Comparison of ENCODE assay signal across 15 cellular contexts in genomic region chr10:73840403-73841301, GRCh38. TPM values are rescaled to one million over a fixed set of nuclear protein-coding genes. Genes with fewer than 3 reads are reported as not detected.
DNase-seq lines count a peak whose midpoint lies in the region; ATAC-seq and TF ChIP-seq lines count a peak whose summit lies in the region.
"Had no signal": no experiment of that assay in that cellular context is flagged by ENCODE, and none has a peak within 500 bp of the region (broad histone marks: within the 10 kb centered on the region; RNA-seq: fewer than 3 reads in every experiment).

No MANE protein-coding gene starts in this region.

- no peak for TF ChIP-seq POLR2A in suprapubic skin (IDR thresholded peaks at IDR 0.05)
- no peak for TF ChIP-seq POLR2A in erythroblast (IDR thresholded peaks at IDR 0.05; ENCODE audit: low read length)

- H3K27ac ChIP-seq in liver (ENCODE audit: low read depth in 1 of 2, low read length in 2 of 2): peak overlapping the region; percentile 20 to 29
- H3K27ac ChIP-seq in suprapubic skin: peak overlapping the region; percentile 2
- H3K27ac ChIP-seq: GM23248 had no signal

- no peak for TF ChIP-seq EP300 in suprapubic skin (IDR thresholded peaks at IDR 0.05)

- H3K27me3 ChIP-seq in adipocyte (replicated peaks; ENCODE audit: control insufficient read depth, insufficient read depth, low read length) (no peaks in the 10 kb centered on the region), liver (ENCODE audit: control insufficient read depth in 4 of 4, insufficient read depth in 4 of 4, low read length in 3 of 4) (no peaks in the 10 kb centered on the region), suprapubic skin (no peaks in the 10 kb centered on the region)

- peaks cover 54% of the 10 kb centered on the region for H3K36me3 ChIP-seq in adipocyte (ENCODE audit: control insufficient read depth, insufficient read depth, low read length, severe bottlenecking)
- peaks cover 0 to 6% (median 2%) of the 10 kb centered on the region in 4 donors for H3K36me3 ChIP-seq in liver (ENCODE audit: control insufficient read depth in 4 of 4, insufficient read depth in 3 of 4, low read depth in 1 of 4, low read length in 3 of 4)
- H3K36me3 ChIP-seq in suprapubic skin: peaks cover 83% of the 10 kb centered on the region

- no peak overlapping the region for H3K4me3 ChIP-seq in adipocyte (ENCODE audit: low read length)
- H3K4me3 ChIP-seq in liver (ENCODE audit: low read depth in 1 of 3, low read length in 3 of 3): no peak overlapping the region
- no peak overlapping the region for H3K4me3 ChIP-seq in suprapubic skin
- H3K4me3 ChIP-seq: GM23248 had no signal

- TF ChIP-seq RAD21 in liver (IDR thresholded peaks at IDR 0.05): peak; percentile 45 to 62

- H3K9ac ChIP-seq in adipocyte (ENCODE audit: low read length) (peak overlapping the region; percentile 3), liver (ENCODE audit: low read depth in 1 of 2, low read length in 2 of 2) (no peak overlapping the region)

- H3K4me1 ChIP-seq in adipocyte (ENCODE audit: control insufficient read depth, insufficient read depth, low read length): peaks cover 25% of the 10 kb centered on the region
- peaks cover 18 to 61% (median 42%) of the 10 kb centered on the region in 4 donors for H3K4me1 ChIP-seq in liver (ENCODE audit: control insufficient read depth in 4 of 4, insufficient read depth in 4 of 4, low read length in 3 of 4)
- no peaks in the 10 kb centered on the region for H3K4me1 ChIP-seq in suprapubic skin

- H3K9me3 ChIP-seq in adipocyte (ENCODE audit: control insufficient read depth, low read length) (no peaks in the 10 kb centered on the region), liver (ENCODE audit: control insufficient read depth in 4 of 4, low read length in 3 of 4) (no peaks in the 10 kb centered on the region), suprapubic skin (no peaks in the 10 kb centered on the region)

- peak; percentile 70 for DNase-seq in HuH-7 (ENCODE audit: low spot score)
- DNase-seq in adipocyte (ENCODE audit: low read depth): no peak
- DNase-seq in suprapubic skin (ENCODE audit: low spot score in 2 of 2): no peak
- no peak for DNase-seq in erythroblast (lab: John Stamatoyannopoulos, UW)
- no peak for DNase-seq in activated CD8-positive, alpha-beta memory T cell treated with anti-CD3 and anti-CD28 coated beads, Interleukin-2, amount 50 U/mL, for 48 hours
- DNase-seq: Calu3, Kasumi-1, MM.1S, NCI-H1092 treated with DMSO at 0.1 percent for 48 hours, NCI-H524 had no signal

- no peak for ATAC-seq in GM19035 (IDR thresholded peaks at IDR 0.05; ENCODE audit: unreplicated experiment)
- ATAC-seq: Panc1, Right ventricle myocardium inferior had no signal

- WGBS in liver: 85% methylated on average over 20 of the region's 20 CpGs
- 90% methylated on average over 16 of the region's 20 CpGs for WGBS in suprapubic skin

- no peak for TF ChIP-seq CTCF in liver (IDR thresholded peaks at IDR 0.05; ENCODE audit: low read depth, low read length, missing input control)
- TF ChIP-seq CTCF in suprapubic skin (IDR thresholded peaks at IDR 0.05): no peak

TF ChIP-seq in liver, 16 proteins besides CTCF, POLR2A, EP300 and RAD21:
- TF ChIP-seq TAF1 (conservative IDR thresholded peaks at IDR 0.05) (no peak), JUND (IDR thresholded peaks at IDR 0.05) (peak; percentile 78 to 85), ZBTB33 (IDR thresholded peaks at IDR 0.05) (peak; percentile 45), EGR1 (IDR thresholded peaks at IDR 0.05; ENCODE audit: low read depth in 2 of 2) (peak in 1 of 2 donors; percentile 38), MAX (IDR thresholded peaks at IDR 0.05) (peak; percentile 75), RXRA (IDR thresholded peaks at IDR 0.05) (peak; percentile 98), REST (IDR thresholded peaks at IDR 0.05) (peak; percentile 55), GABPA (IDR thresholded peaks at IDR 0.05 in 1 of 2, conservative IDR thresholded peaks at IDR 0.05 in 1 of 2) (peak in 1 of 2 donors; percentile 69), FOXA1 (IDR thresholded peaks at IDR 0.05) (peak; percentile 15), HNF4G (IDR thresholded peaks at IDR 0.05) (peak; percentile 93), SP1 (IDR thresholded peaks at IDR 0.05) (peak; percentile 95), ATF3 (IDR thresholded peaks at IDR 0.05) (peak; percentile 40), FOXA2 (IDR thresholded peaks at IDR 0.05) (peak; percentile 47), HNF4A (conservative IDR thresholded peaks at IDR 0.05) (peak; percentile 97 to 98), YY1 (IDR thresholded peaks at IDR 0.05) (peak; percentile 77), NR2F2 (IDR thresholded peaks at IDR 0.05) (peak; percentile 64)

RNA-seq across cellular contexts. Expression of gene NDST2, which starts 29.3 kb away (rescaled TPM):
- 10 to 100 TPM; 11.4 to 14.0 TPM for total RNA-seq in liver
- polyA plus RNA-seq in liver: 1 to 10 TPM; 6.5 to 7.6 TPM
- total RNA-seq in suprapubic skin: 10 to 100 TPM; 27.4 to 56.5 (median 37.6) TPM

RNA-seq across cellular contexts. Expression of gene CAMK2G, which starts 33.7 kb away (rescaled TPM):
- total RNA-seq in liver: 10 to 100 TPM in 1 of 2 donors, 1 to 10 TPM in 1; 9.3 to 18.3 TPM
- 10 to 100 TPM in 1 of 2 donors, 1 to 10 TPM in 1; 6.8 to 10.4 TPM for polyA plus RNA-seq in liver
- total RNA-seq in suprapubic skin: 10 to 100 TPM; 16.9 to 35.2 (median 20.6) TPM

RNA-seq across cellular contexts. Expression of gene ZSWIM8, which starts 55.2 kb away (rescaled TPM):
- 10 to 100 TPM; 35.3 to 66.2 TPM for total RNA-seq in liver
- 10 to 100 TPM; 33.3 to 53.4 TPM for polyA plus RNA-seq in liver
- 100 to 1,000 TPM in 3 of 4 donors, 10 to 100 TPM in 1; 86.4 to 203 (median 121) TPM for total RNA-seq in suprapubic skin

RNA-seq across cellular contexts. Expression of gene CHCHD1, which starts 58.8 kb away (rescaled TPM):
- 10 to 100 TPM in 1 of 2 donors, 1 to 10 TPM in 1; 7.6 to 13.7 TPM for total RNA-seq in liver
- polyA plus RNA-seq in liver: 10 to 100 TPM; 32.5 to 47.4 TPM
- 10 to 100 TPM; 12.7 to 26.0 (median 22.5) TPM for total RNA-seq in suprapubic skin
